9 cellular contexts compared by ENCODE assay signal in genomic region chr1:34013958-34014737, GRCh38.
DNase-seq lines count a peak whose midpoint lies in the region; ATAC-seq, FAIRE-seq and TF ChIP-seq lines count a peak whose summit lies in the region.
"Had no signal": no experiment of that assay in that cellular context is flagged by ENCODE, and none has a peak within 500 bp of the region (broad histone marks: within the 10 kb centered on the region; RNA-seq: fewer than 3 reads in every experiment).

No MANE protein-coding gene starts in this region.

- FAIRE-seq in keratinocyte (lab: Jason Lieb, UNC) = peak; percentile 49
- FAIRE-seq in small intestine (lab: Jason Lieb, UNC) = no peak
- FAIRE-seq: endometrium had no signal

- POLR2A ChIA-PET in AG04449 (lab: Yijun Ruan, JAX) = no interaction called here

- CTCF ChIA-PET in AG04449 (lab: Yijun Ruan, JAX) = interaction anchor here (0.6 to 3.8 kb wide), 19 partner anchors 10 to 381 kb away, joined by 3 to 32 read pairs (median 4); no protein-coding TSS in a partner anchor

- peak; percentile 69 for TF ChIP-seq CTCF in AG04449 (IDR thresholded peaks at IDR 0.05; ENCODE audit: insufficient read depth, low read length, missing control alignments)
- 0 out of 2 replicates have a peak, but pooled peaks have one; percentile 9 for TF ChIP-seq CTCF in VCaP (conservative IDR thresholded peaks at IDR 0.05)
- peak; percentile 49 to 73 (median 70) for TF ChIP-seq CTCF in keratinocyte (optimal IDR thresholded peaks at IDR 0.05 in 1 of 3, IDR thresholded peaks at IDR 0.05 in 1 of 3, conservative IDR thresholded peaks at IDR 0.05 in 1 of 3; ENCODE audit: extremely low read depth in 1 of 3, insufficient read depth in 2 of 3, low read length in 3 of 3)

- DNase-seq in AG04449 (ENCODE audit: low read depth, low spot score) = no peak
- peak; percentile 22 for DNase-seq in GM19240 (ENCODE audit: insufficient read length, low spot score)
- no peak for DNase-seq in keratinocyte (ENCODE audit: low read depth, low spot score)
- DNase-seq in small intestine = no peak
- DNase-seq in COLO668 (lab: John Stamatoyannopoulos, UW; ENCODE audit: unreplicated experiment) = no peak
- DNase-seq in NCI-H2171 treated with DMSO at 0.1 percent for 48 hours (lab: John Stamatoyannopoulos, UW) = no peak

- H3K36me3 ChIP-seq in keratinocyte (ENCODE audit: control insufficient read depth in 2 of 2, extremely low read depth in 1 of 2, insufficient read depth in 2 of 2, low read length in 2 of 2) = no peaks in the 10 kb centered on the region
- H3K36me3 ChIP-seq in small intestine (ENCODE audit: control insufficient read depth in 2 of 2, insufficient read depth in 2 of 2, low read length in 2 of 2) = no peaks in the 10 kb centered on the region

- H3K79me2 ChIP-seq in keratinocyte (ENCODE audit: control insufficient read depth, insufficient read depth, low read length) = no peaks in the 10 kb centered on the region

- H3K9ac ChIP-seq in keratinocyte (ENCODE audit: control insufficient read depth, extremely low read depth, insufficient read depth, low read length) = no peak overlapping the region

- 45 to 53% (median 50%) methylated on average over 11 of the region's 11 CpGs for WGBS in small intestine, 3 donors

- no peak overlapping the region for H2AFZ ChIP-seq in keratinocyte (ENCODE audit: control insufficient read depth, low read length)

- peak overlapping the region; percentile 11; the same call in 1 of the 2 replicates for H3K27ac ChIP-seq in VCaP
- H3K27ac ChIP-seq in keratinocyte (ENCODE audit: control insufficient read depth, insufficient read depth, low read length) = no peak overlapping the region
- H3K27ac ChIP-seq in small intestine (ENCODE audit: low read depth in 1 of 2, low read length in 1 of 2) = no peak overlapping the region

- no peak overlapping the region for H3K4me2 ChIP-seq in keratinocyte (ENCODE audit: control insufficient read depth, extremely low read depth, insufficient read depth, low read depth, low read length)

- H3K9me1 ChIP-seq in keratinocyte (ENCODE audit: control insufficient read depth, extremely low read depth, insufficient read depth, low read length) = no peaks in the 10 kb centered on the region

- ATAC-seq in HG03039 (IDR thresholded peaks at IDR 0.05; ENCODE audit: unreplicated experiment) = no peak

- H3K9me3 ChIP-seq in keratinocyte (ENCODE audit: control insufficient read depth, low read depth, low read length) = no peaks in the 10 kb centered on the region
- H3K9me3 ChIP-seq in small intestine (ENCODE audit: control insufficient read depth, low read depth) = no peaks in the 10 kb centered on the region

- dilution Hi-C loops in keratinocyte (cut with MboI; ENCODE audit: extremely low pct_ligation_motif_present, low sequenced_read_pairs) = no loop called here

- H4K20me1 ChIP-seq in keratinocyte (ENCODE audit: control insufficient read depth, extremely low read depth, insufficient read depth, low read length) = no peaks in the 10 kb centered on the region

- H3K4me3 ChIP-seq in AG04449 (ENCODE audit: low read depth, low read length) (no peak overlapping the region), keratinocyte (ENCODE audit: control insufficient read depth in 2 of 3, extremely low read depth in 1 of 3, insufficient read depth in 2 of 3, low read depth in 1 of 3, low read length in 3 of 3) (no peak overlapping the region), small intestine (ENCODE audit: low read depth in 1 of 2, low read length in 2 of 2) (no peak overlapping the region)

- H3K4me1 ChIP-seq in keratinocyte (ENCODE audit: control insufficient read depth, extremely low read depth, insufficient read depth, low read length) = no peaks in the 10 kb centered on the region
- no peaks in the 10 kb centered on the region for H3K4me1 ChIP-seq in small intestine (ENCODE audit: control insufficient read depth in 2 of 2, insufficient read depth in 1 of 2, low read depth in 1 of 2, low read length in 1 of 2)

- no peaks in the 10 kb centered on the region for H3K27me3 ChIP-seq in keratinocyte (ENCODE audit: control insufficient read depth, extremely low read depth, insufficient read depth, low read length)
- H3K27me3 ChIP-seq in small intestine (ENCODE audit: control insufficient read depth in 2 of 2, insufficient read depth in 2 of 2, low read length in 2 of 2) = peaks cover 0 to 2% of the 10 kb centered on the region in 2 donors

Comparison
In these comparisons a context has a peak if more than half of its experiments do, and no peak if none do; other contexts are left out.
1. CTCF ChIP-seq: peak in every context shown above with its lines; median percentile 70 in keratinocyte; 69 in AG04449; 9 in VCaP.